14 cellular contexts compared by ENCODE assay signal in genomic region chr4:23881674-23882337, GRCh38. TPM values are rescaled to one million over a fixed set of nuclear protein-coding genes. Genes with fewer than 3 reads are reported as not detected.
A peak's percentile ranks its signal among the peaks of the same experiment; 100 is the strongest.
DNase-seq lines count a peak whose midpoint lies in the region; ATAC-seq and TF ChIP-seq lines count a peak whose summit lies in the region.
"Had no signal": no experiment of that assay in that cellular context is flagged by ENCODE, and none has a peak within 500 bp of the region (broad histone marks: within the 10 kb centered on the region; RNA-seq: fewer than 3 reads in every experiment).

No MANE protein-coding gene starts in this region.

- H3K9me3 ChIP-seq in gastroesophageal sphincter, result no peaks in the 10 kb centered on the region
- H3K9me3 ChIP-seq: BLaER1, testis had no signal

- no peak for ATAC-seq in gastroesophageal sphincter

- no peak overlapping the region for H3K4me3 ChIP-seq in GM12864 (ENCODE audit: low read depth, low read length)
- H3K4me3 ChIP-seq in gastroesophageal sphincter, result no peak overlapping the region
- H3K4me3 ChIP-seq: BLaER1, testis had no signal

- TF ChIP-seq CTCF in GM12864 (IDR thresholded peaks at IDR 0.05; ENCODE audit: low read depth, low read length, missing control alignments) (peak; percentile 6), gastroesophageal sphincter (IDR thresholded peaks at IDR 0.05) (peak in 2 of 4 experiments; percentile 9 to 22), progenitor cell of endocrine pancreas (IDR thresholded peaks at IDR 0.05; ENCODE audit: unreplicated experiment) (peak; percentile 29)

- H3K27me3 ChIP-seq in gastroesophageal sphincter, result no peaks in the 10 kb centered on the region
- H3K27me3 ChIP-seq: BLaER1, testis had no signal

- no peaks in the 10 kb centered on the region for H3K9me3 Mint-ChIP-seq in progenitor cell of endocrine pancreas (ENCODE audit: low read depth)
- H3K9me3 Mint-ChIP-seq: activated CD4-positive, alpha-beta T cell treated with anti-CD3 and anti-CD28 coated beads, Interleukin-2, amount 10 ng/mL, durations not matched to agents 7 days and 5 days; mesothelial cell of epicardium had no signal

- H3K4me1 ChIP-seq in gastroesophageal sphincter, result peaks cover 1 to 77% (median 7%) of the 10 kb centered on the region in 3 donors
- H3K4me1 ChIP-seq: BLaER1 had no signal

- peaks cover 6% of the 10 kb centered on the region for H3K27me3 Mint-ChIP-seq in progenitor cell of endocrine pancreas
- H3K27me3 Mint-ChIP-seq: activated CD4-positive, alpha-beta T cell treated with anti-CD3 and anti-CD28 coated beads, Interleukin-2, amount 10 ng/mL, durations not matched to agents 7 days and 5 days had no signal

- no peak overlapping the region for H3K27ac Mint-ChIP-seq in progenitor cell of endocrine pancreas
- H3K27ac Mint-ChIP-seq: activated CD4-positive, alpha-beta T cell treated with anti-CD3 and anti-CD28 coated beads, Interleukin-2, amount 10 ng/mL, durations not matched to agents 7 days and 5 days; mesothelial cell of epicardium had no signal

- TF ChIP-seq POLR2A in gastroesophageal sphincter (IDR thresholded peaks at IDR 0.05), result no peak

- H3K4me1 Mint-ChIP-seq in progenitor cell of endocrine pancreas (ENCODE audit: low read depth), result peaks cover 21% of the 10 kb centered on the region
- H3K4me1 Mint-ChIP-seq: activated CD4-positive, alpha-beta T cell treated with anti-CD3 and anti-CD28 coated beads, Interleukin-2, amount 10 ng/mL, durations not matched to agents 7 days and 5 days had no signal

- 57 to 66% methylated on average over 5 to 8 of the region's 8 CpGs for WGBS in gastroesophageal sphincter (ENCODE audit: low coverage in 1 of 2), 2 donors

- H3K4me3 Mint-ChIP-seq in progenitor cell of endocrine pancreas (ENCODE audit: low read depth), result no peak overlapping the region
- H3K4me3 Mint-ChIP-seq: activated CD4-positive, alpha-beta T cell treated with anti-CD3 and anti-CD28 coated beads, Interleukin-2, amount 10 ng/mL, durations not matched to agents 7 days and 5 days; mesothelial cell of epicardium had no signal

- DNase-seq in GM12864 (ENCODE audit: low read depth), result no peak
- peak; percentile 56 for DNase-seq in NCI-H2029 (lab: John Stamatoyannopoulos, UW)
- no peak for DNase-seq in progenitor cell of endocrine pancreas (ENCODE audit: low spot score, unreplicated experiment)
- DNase-seq in stimulated activated CD4-positive, alpha-beta T cell treated with anti-CD3 and anti-CD28 coated beads, Interleukin-1b, Interleukin-23, amount 100 ng/mL, for 48 hours, result no peak
- DNase-seq in ecto neural progenitor cell (ENCODE audit: low spot score), result no peak
- DNase-seq in NCI-H146 treated with DMSO at 0.1 percent for 48 hours (lab: John Stamatoyannopoulos, UW; ENCODE audit: unreplicated experiment), result no peak
- DNase-seq in SW480 (ENCODE audit: low spot score), result no peak
- DNase-seq: activated CD4-positive, alpha-beta T cell treated with anti-CD3 and anti-CD28 coated beads, Interleukin-2, amount 10 ng/mL, durations not matched to agents 7 days and 5 days; NCI-H146; T-helper 9 cell had no signal

- no peaks in the 10 kb centered on the region for H3K36me3 ChIP-seq in gastroesophageal sphincter
- H3K36me3 ChIP-seq: BLaER1 had no signal

- no peak for TF ChIP-seq EP300 in gastroesophageal sphincter (IDR thresholded peaks at IDR 0.05)

- H3K27ac ChIP-seq in gastroesophageal sphincter, result peak overlapping the region; percentile 74 to 87 (median 82)
- H3K27ac ChIP-seq: BLaER1, testis had no signal

- H3K36me3 Mint-ChIP-seq in progenitor cell of endocrine pancreas (ENCODE audit: insufficient read depth), result no peaks in the 10 kb centered on the region
- H3K36me3 Mint-ChIP-seq: mesothelial cell of epicardium had no signal

RNA-seq across cellular contexts. Expression of gene PPARGC1A, which starts 8.0 kb away (rescaled TPM):
- total RNA-seq in gastroesophageal sphincter (10 to 100 TPM in 2 of 4 donors, 1 to 10 TPM in 2; 5.8 to 43.7 (median 18.3) TPM), progenitor cell of endocrine pancreas (0.93 and 3.7 TPM in 2 replicates)
- total RNA-seq: activated CD4-positive, alpha-beta T cell treated with anti-CD3 and anti-CD28 coated beads, Interleukin-2, amount 10 ng/mL, durations not matched to agents 7 days and 5 days had no signal
